ENCODE assay signal across 8 cellular contexts in the genomic region with DNA sequence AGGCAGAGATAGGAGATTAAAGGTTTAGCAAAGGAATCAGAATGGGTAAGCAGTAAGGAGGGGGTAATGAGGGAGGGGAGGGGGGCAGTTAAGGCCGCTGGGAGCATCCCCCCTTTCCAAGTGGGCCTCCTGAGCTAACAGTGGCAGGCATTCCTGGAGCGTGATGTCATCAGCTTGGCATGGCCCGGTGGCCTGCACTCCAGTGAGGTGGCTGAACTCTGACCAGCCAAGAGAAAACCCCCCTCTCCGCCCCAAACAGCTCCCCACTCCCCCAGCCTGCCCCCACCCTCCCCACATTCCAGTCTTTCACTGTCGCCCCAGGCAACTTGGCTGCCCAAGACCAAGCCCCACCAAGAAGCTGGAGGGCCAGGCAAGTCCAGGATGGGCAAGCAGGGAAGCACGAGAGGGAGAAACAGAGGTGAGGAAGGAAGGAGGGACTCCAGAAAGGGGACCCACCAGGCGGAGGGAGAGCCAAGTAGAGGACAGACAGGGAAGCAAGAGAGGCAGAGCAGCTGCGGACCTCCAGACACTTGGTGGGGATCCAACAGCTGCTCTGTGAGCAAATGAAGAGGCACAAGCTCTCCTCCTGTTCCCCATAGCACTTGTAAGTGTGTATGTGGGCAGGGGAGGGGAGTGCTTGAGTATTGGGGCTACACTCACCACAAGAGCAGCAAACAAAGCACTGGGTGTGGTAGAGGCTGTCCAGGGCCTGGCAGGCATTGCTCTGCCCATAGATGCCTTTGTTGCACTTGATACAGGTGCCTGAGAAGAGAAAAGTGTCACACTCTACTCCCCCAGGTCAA. TPM values are rescaled to one million over a fixed set of nuclear protein-coding genes. Genes with fewer than 3 reads are reported as not detected.
DNase-seq lines count a peak whose midpoint lies in the region; ATAC-seq, FAIRE-seq and TF ChIP-seq lines count a peak whose summit lies in the region.

No MANE protein-coding gene starts in this region.

- H3K4me1 ChIP-seq in H1 (replicated peaks in 1 of 4; ENCODE audit: control insufficient read depth in 3 of 4, insufficient read depth in 4 of 4, low read length in 3 of 4) (peaks cover 28 to 34% (median 31%) of the 10 kb centered on the region in 4 experiments), mesodermal cell (ENCODE audit: control insufficient read depth, insufficient read depth, low read length, poor library complexity, severe bottlenecking) (peaks cover 46% of the 10 kb centered on the region)

- peak overlapping the region; percentile 98 for H2AK5ac ChIP-seq in H1 (ENCODE audit: low read depth, low read length)

- H3K36me3 ChIP-seq in H1 (ENCODE audit: control insufficient read depth in 2 of 4, insufficient read depth in 4 of 4, low read length in 3 of 4) (peaks cover 11 to 58% (median 28%) of the 10 kb centered on the region in 4 experiments), mesodermal cell (ENCODE audit: control insufficient read depth, insufficient read depth, low read length) (peaks cover 44% of the 10 kb centered on the region)

- H2BK15ac ChIP-seq in H1 (ENCODE audit: low read length), result peak overlapping the region; percentile 20; the same call in 1 of the 2 replicates

- DNase-seq in AG04449 (ENCODE audit: low read depth, low spot score) (peak; percentile 57), LoVo (ENCODE audit: low spot score) (peak; percentile 80), H1 (ENCODE audit: low read depth in 1 of 2, low spot score in 2 of 2) (peak; percentile 77 to 88), NCI-H345 (lab: John Stamatoyannopoulos, UW) (no peak), SKM-1 (lab: John Stamatoyannopoulos, UW; ENCODE audit: unreplicated experiment) (no peak)
- DNase-seq in activated T-cell treated with anti-CD3 and anti-CD28 coated beads, Interleukin-2, amount 50 U/mL, for 48 hours, result no peak

- H3K27ac ChIP-seq in H1 (ENCODE audit: low read depth, low read length), result peak overlapping the region; percentile 87
- H3K27ac ChIP-seq in mesodermal cell (ENCODE audit: low read depth, low read length, severe bottlenecking), result peak overlapping the region; percentile 98

- H2BK12ac ChIP-seq in H1 (ENCODE audit: low read depth, low read length), result peak overlapping the region; percentile 99

- H3K9ac ChIP-seq in H1 (replicated peaks in 1 of 4; ENCODE audit: extremely low read depth in 1 of 4, low read depth in 3 of 4, low read length in 3 of 4), result peak overlapping the region in 3 of 4 experiments; percentile 24 to 60 (median 27); a peak in 6 of 7 replicates

- ATAC-seq in GM19455 (IDR thresholded peaks at IDR 0.05; ENCODE audit: unreplicated experiment), result no peak

- peaks cover 0 to 9% (median 4%) of the 10 kb centered on the region in 4 experiments; a peak in 2 of 7 replicates for H3K27me3 ChIP-seq in H1 (replicated peaks in 1 of 4; ENCODE audit: control insufficient read depth in 3 of 4, extremely low read depth in 1 of 4, insufficient read depth in 3 of 4, low read length in 3 of 4)

- H4K91ac ChIP-seq in H1 (replicated peaks; ENCODE audit: insufficient read length, low read length), result peak overlapping the region; percentile 85

- peak overlapping the region; percentile 89 for H3K18ac ChIP-seq in H1 (ENCODE audit: extremely low read depth, low read length)

- peaks cover 0 to 54% of the 10 kb centered on the region in 2 experiments; a peak in 2 of 4 replicates for H3K79me2 ChIP-seq in H1 (ENCODE audit: control insufficient read depth in 1 of 2, insufficient read depth in 2 of 2, low read length in 2 of 2)

- peak overlapping the region; percentile 95 for H2BK5ac ChIP-seq in H1 (ENCODE audit: low read depth, low read length)

- POLR2A ChIA-PET in AG04449 (lab: Yijun Ruan, JAX) (interaction anchor here (0.6 to 3.2 kb wide), 10 partner anchors 8 to 127 kb away, joined by 3 to 18 read pairs (median 3); a partner anchor contains a TSS), H1 (lab: Charles Lee; ENCODE audit: partially characterized antibody) (interaction anchor here (0.8 to 13.2 kb wide), 23 partner anchors 9 to 155 kb away, joined by 3 to 133 read pairs (median 6); a partner anchor contains a TSS)

- H4K20me1 ChIP-seq in H1 (replicated peaks in 1 of 2; ENCODE audit: control insufficient read depth in 1 of 2, insufficient read depth in 2 of 2, low read length in 2 of 2), result peaks cover 0 to 2% of the 10 kb centered on the region in 2 experiments

- H3K79me1 ChIP-seq in H1 (ENCODE audit: low read depth, low read length), result no peaks in the 10 kb centered on the region; the same call in 1 of the 2 replicates

- no peak overlapping the region for H3K14ac ChIP-seq in H1 (ENCODE audit: insufficient read length)

- peak in 1 of 2 experiments; percentile 69; a peak in 1 of 3 replicates for TF ChIP-seq EP300 in H1 (IDR thresholded peaks at IDR 0.05; ENCODE audit: borderline replicate concordance in 1 of 2, low read depth in 2 of 2, low read length in 2 of 2)

- TF ChIP-seq CTCF in AG04449 (IDR thresholded peaks at IDR 0.05; ENCODE audit: insufficient read depth, low read length, missing control alignments), result no peak
- no peak for TF ChIP-seq CTCF in H1 (IDR thresholded peaks at IDR 0.05; ENCODE audit: control extremely low read depth in 1 of 3, insufficient read depth in 1 of 3, low read depth in 1 of 3, low read length in 3 of 3)

- WGBS in H1 (ENCODE audit: extremely low coverage in 1 of 2, insufficient coverage in 1 of 2, insufficient read length in 1 of 2, insufficient replicate concordance in 2 of 2, low coverage in 1 of 2, low lambda C conversion rate in 2 of 2, missing lambda C conversion rate in 1 of 2), 2 experiments, result 20% methylated on average over 4 of the region's 8 CpGs; no CpG with 5 or more reads in 1 of the 2 experiments
- 28 to 35% methylated on average over 3 to 4 of the region's 8 CpGs for WGBS in mesodermal cell (ENCODE audit: insufficient coverage in 2 of 2), 2 experiments

- no peaks in the 10 kb centered on the region for H3K9me3 ChIP-seq in H1 (ENCODE audit: insufficient read depth in 2 of 2, low read depth in 1 of 2, low read length in 1 of 2)
- no peaks in the 10 kb centered on the region for H3K9me3 ChIP-seq in mesodermal cell (ENCODE audit: control insufficient read depth, low read length)

- TF ChIP-seq RAD21 in H1 (IDR thresholded peaks at IDR 0.05 in 1 of 2, conservative IDR thresholded peaks at IDR 0.05 in 1 of 2; ENCODE audit: low read depth in 2 of 2, low read length in 2 of 2), result no peak

- peak overlapping the region; percentile 40 for H3K4ac ChIP-seq in H1 (replicated peaks; ENCODE audit: insufficient read length, low read depth, low read length)

- H4K8ac ChIP-seq in H1 (ENCODE audit: extremely low read depth, insufficient read depth, low read length), result 0 out of 2 replicates have a peak overlapping the region, but pooled peaks have one; percentile 40

- H2BK20ac ChIP-seq in H1 (ENCODE audit: low read length), result peak overlapping the region; percentile 88

- CTCF ChIA-PET in AG04449 (lab: Yijun Ruan, JAX) (interaction anchor here (0.5 to 32.7 kb wide), 11 partner anchors 8 to 421 kb away, joined by 3 to 1423 read pairs (median 7); a partner anchor contains a TSS), H1 (lab: Charles Lee; ENCODE audit: partially characterized antibody) (interaction anchor here (0.6 to 7.7 kb wide), 22 partner anchors 8 to 407 kb away, joined by 3 to 175 read pairs (median 4); a partner anchor contains a TSS)

- FAIRE-seq in H1 (lab: Jason Lieb, UNC), result no peak

- no peak overlapping the region for H2AFZ ChIP-seq in H1 (ENCODE audit: low read length)

- no peak overlapping the region for H3K23ac ChIP-seq in H1 (ENCODE audit: insufficient read length)

- H3K4me3 ChIP-seq in AG04449 (ENCODE audit: low read depth, low read length) (peak overlapping the region; percentile 91), H1 (ENCODE audit: extremely low read depth in 1 of 4, insufficient read depth in 2 of 4, low read depth in 3 of 4, low read length in 4 of 4) (peak overlapping the region in 2 of 4 experiments; percentile 22 to 94; a peak in 5 of 8 replicates), mesodermal cell (ENCODE audit: extremely low read depth, insufficient read depth, low read length, poor library complexity, severe bottlenecking) (no peak overlapping the region)

- no peak overlapping the region for H3K56ac ChIP-seq in H1 (replicated peaks; ENCODE audit: insufficient read length, low read depth, low read length)

- peak overlapping the region; percentile 16 for H4K5ac ChIP-seq in H1 (ENCODE audit: insufficient read length, low read depth, low read length)

- peak overlapping the region; percentile 79 to 81 for H3K4me2 ChIP-seq in H1 (ENCODE audit: insufficient read depth in 1 of 2, low read depth in 2 of 2, low read length in 2 of 2)

- peak in 1 of 2 experiments; percentile 54; a peak in 1 of 3 replicates for TF ChIP-seq POLR2A in H1 (IDR thresholded peaks at IDR 0.05; ENCODE audit: control extremely low read depth in 1 of 2, low read depth in 2 of 2, low read length in 2 of 2)

- H2BK120ac ChIP-seq in H1 (replicated peaks; ENCODE audit: low read depth, low read length), result peak overlapping the region; percentile 58

- H3K23me2 ChIP-seq in H1 (ENCODE audit: low read depth, low read length), result peaks cover 12% of the 10 kb centered on the region

RNA-seq across cellular contexts. Expression of a gene that starts 4.5 kb away (rescaled TPM):
- 46.0 TPM in 2 replicates for total RNA-seq in H1 (2021; fragmentation: NEBNext Ultra II Directional; extraction: Animal tissue kit (Norgen Biotek cat#: 25700))
- polyA plus RNA-seq in H1 (2011; rRNA removed), result 33.1 and 38.8 TPM in 2 replicates
- polyA plus RNA-seq in H1 (2011; cell fraction: cytosol; rRNA removed), result 37.3 TPM
- 51.3 TPM for polyA plus RNA-seq in H1 (2011; cell fraction: nucleus; rRNA removed)
- polyA plus RNA-seq in H1 (2012, experiment 1 of 2), result 35.5 to 45.4 TPM (median 41.3 TPM) in 4 replicates
- 35.9 TPM for polyA plus RNA-seq in H1 (2012, experiment 2 of 2)
- polyA plus RNA-seq in H1 (2013, experiment 1 of 2), result 10.0 TPM
- polyA plus RNA-seq in H1 (2013, experiment 2 of 2), result 10.3 TPM
- 153 and 192 TPM in 2 replicates for polyA minus RNA-seq in H1 (2011; rRNA and poly(A)+ RNA removed)
- polyA minus RNA-seq in H1 (2011; cell fraction: cytosol; rRNA and poly(A)+ RNA removed), result 50.7 TPM
- 105 TPM for polyA minus RNA-seq in H1 (2011; cell fraction: nucleus; rRNA and poly(A)+ RNA removed)
- polyA plus RNA-seq in mesodermal cell (2013, experiment 1 of 2), result 28.9 TPM
- 32.1 TPM for polyA plus RNA-seq in mesodermal cell (2013, experiment 2 of 2)

RNA-seq across cellular contexts. Expression of a gene that starts 21.0 kb away (rescaled TPM):
- total RNA-seq in H1 (2021; fragmentation: NEBNext Ultra II Directional; extraction: Animal tissue kit (Norgen Biotek cat#: 25700)), result 46.1 and 47.7 TPM in 2 replicates
- polyA plus RNA-seq in H1 (2011; rRNA removed), result 35.6 and 46.0 TPM in 2 replicates
- polyA plus RNA-seq in H1 (2011; cell fraction: cytosol; rRNA removed), result 53.6 TPM
- polyA plus RNA-seq in H1 (2011; cell fraction: nucleus; rRNA removed), result 45.6 TPM
- 50.4 to 62.8 TPM (median 59.8 TPM) in 4 replicates for polyA plus RNA-seq in H1 (2012, experiment 1 of 2)
- polyA plus RNA-seq in H1 (2012, experiment 2 of 2), result 55.5 TPM
- 45.0 TPM for polyA plus RNA-seq in H1 (2013, experiment 1 of 2)
- polyA plus RNA-seq in H1 (2013, experiment 2 of 2), result 43.0 TPM
- polyA minus RNA-seq in H1 (2011; rRNA and poly(A)+ RNA removed), result 58.4 and 73.9 TPM in 2 replicates
- 29.0 TPM for polyA minus RNA-seq in H1 (2011; cell fraction: cytosol; rRNA and poly(A)+ RNA removed)
- 33.8 TPM for polyA minus RNA-seq in H1 (2011; cell fraction: nucleus; rRNA and poly(A)+ RNA removed)
- polyA plus RNA-seq in mesodermal cell (2013, experiment 1 of 2), result 51.5 TPM
- 49.6 TPM for polyA plus RNA-seq in mesodermal cell (2013, experiment 2 of 2)

RNA-seq across cellular contexts. Expression of a gene that starts 32.1 kb away (rescaled TPM):
- total RNA-seq in H1 (2021; fragmentation: NEBNext Ultra II Directional; extraction: Animal tissue kit (Norgen Biotek cat#: 25700)), result 7.4 and 7.8 TPM in 2 replicates
- polyA plus RNA-seq in H1 (2011; rRNA removed), result 8.2 and 9.7 TPM in 2 replicates
- polyA plus RNA-seq in H1 (2011; cell fraction: cytosol; rRNA removed), result 10.0 TPM
- 17.6 TPM for polyA plus RNA-seq in H1 (2011; cell fraction: nucleus; rRNA removed)
- 6.3 to 9.7 TPM (median 7.9 TPM) in 4 replicates for polyA plus RNA-seq in H1 (2012, experiment 1 of 2)
- polyA plus RNA-seq in H1 (2012, experiment 2 of 2), result 6.3 TPM
- polyA plus RNA-seq in H1 (2013, experiment 1 of 2), result 3.5 TPM
- 3.3 TPM for polyA plus RNA-seq in H1 (2013, experiment 2 of 2)
- 22.5 and 22.6 TPM in 2 replicates for polyA minus RNA-seq in H1 (2011; rRNA and poly(A)+ RNA removed)
- 4.3 TPM for polyA minus RNA-seq in H1 (2011; cell fraction: cytosol; rRNA and poly(A)+ RNA removed)
- polyA minus RNA-seq in H1 (2011; cell fraction: nucleus; rRNA and poly(A)+ RNA removed), result 6.5 TPM
- 10.8 TPM for polyA plus RNA-seq in mesodermal cell (2013, experiment 1 of 2)
- polyA plus RNA-seq in mesodermal cell (2013, experiment 2 of 2), result 11.3 TPM

RNA-seq across cellular contexts. Expression of a gene that starts 48.7 kb away (rescaled TPM):
- 159 and 171 TPM in 2 replicates for total RNA-seq in H1 (2021; fragmentation: NEBNext Ultra II Directional; extraction: Animal tissue kit (Norgen Biotek cat#: 25700))
- 329 and 402 TPM in 2 replicates for polyA plus RNA-seq in H1 (2011; rRNA removed)
- 274 TPM for polyA plus RNA-seq in H1 (2011; cell fraction: cytosol; rRNA removed)
- polyA plus RNA-seq in H1 (2011; cell fraction: nucleus; rRNA removed), result 275 TPM
- 145 to 187 TPM (median 170 TPM) in 4 replicates for polyA plus RNA-seq in H1 (2012, experiment 1 of 2)
- polyA plus RNA-seq in H1 (2012, experiment 2 of 2), result 336 TPM
- polyA plus RNA-seq in H1 (2013, experiment 1 of 2), result 113 TPM
- 99.5 TPM for polyA plus RNA-seq in H1 (2013, experiment 2 of 2)
- polyA minus RNA-seq in H1 (2011; rRNA and poly(A)+ RNA removed), result 439 and 469 TPM in 2 replicates
- 207 TPM for polyA minus RNA-seq in H1 (2011; cell fraction: cytosol; rRNA and poly(A)+ RNA removed)
- 156 TPM for polyA minus RNA-seq in H1 (2011; cell fraction: nucleus; rRNA and poly(A)+ RNA removed)
- 85.0 TPM for polyA plus RNA-seq in mesodermal cell (2013, experiment 1 of 2)
- polyA plus RNA-seq in mesodermal cell (2013, experiment 2 of 2), result 88.3 TPM

RNA-seq across cellular contexts. Expression of a gene that starts 56.8 kb away (rescaled TPM):
- 246 and 254 TPM in 2 replicates for total RNA-seq in H1 (2021; fragmentation: NEBNext Ultra II Directional; extraction: Animal tissue kit (Norgen Biotek cat#: 25700))
- polyA plus RNA-seq in H1 (2011; rRNA removed), result 402 and 510 TPM in 2 replicates
- 415 TPM for polyA plus RNA-seq in H1 (2011; cell fraction: cytosol; rRNA removed)
- polyA plus RNA-seq in H1 (2011; cell fraction: nucleus; rRNA removed), result 246 TPM
- 252 to 356 TPM (median 319 TPM) in 4 replicates for polyA plus RNA-seq in H1 (2012, experiment 1 of 2)
- 310 TPM for polyA plus RNA-seq in H1 (2012, experiment 2 of 2)
- polyA plus RNA-seq in H1 (2013, experiment 1 of 2), result 131 TPM
- polyA plus RNA-seq in H1 (2013, experiment 2 of 2), result 133 TPM
- 379 and 426 TPM in 2 replicates for polyA minus RNA-seq in H1 (2011; rRNA and poly(A)+ RNA removed)
- polyA minus RNA-seq in H1 (2011; cell fraction: cytosol; rRNA and poly(A)+ RNA removed), result 145 TPM
- polyA minus RNA-seq in H1 (2011; cell fraction: nucleus; rRNA and poly(A)+ RNA removed), result 117 TPM
- 205 TPM for polyA plus RNA-seq in mesodermal cell (2013, experiment 1 of 2)
- 202 TPM for polyA plus RNA-seq in mesodermal cell (2013, experiment 2 of 2)

Comparison
In these comparisons a context has a peak if more than half of its experiments do, and no peak if none do; other contexts are left out.
1. DNase-seq: peak in AG04449 (single experiment), LoVo (single experiment) and H1 (2 of 2); none in NCI-H345 (single experiment), SKM-1 (single experiment) and activated T-cell treated with anti-CD3 and anti-CD28 coated beads, Interleukin-2, amount 50 U/mL, for 48 hours (0 of 2).